22 cellular contexts compared by ENCODE assay signal in the genomic region with DNA sequence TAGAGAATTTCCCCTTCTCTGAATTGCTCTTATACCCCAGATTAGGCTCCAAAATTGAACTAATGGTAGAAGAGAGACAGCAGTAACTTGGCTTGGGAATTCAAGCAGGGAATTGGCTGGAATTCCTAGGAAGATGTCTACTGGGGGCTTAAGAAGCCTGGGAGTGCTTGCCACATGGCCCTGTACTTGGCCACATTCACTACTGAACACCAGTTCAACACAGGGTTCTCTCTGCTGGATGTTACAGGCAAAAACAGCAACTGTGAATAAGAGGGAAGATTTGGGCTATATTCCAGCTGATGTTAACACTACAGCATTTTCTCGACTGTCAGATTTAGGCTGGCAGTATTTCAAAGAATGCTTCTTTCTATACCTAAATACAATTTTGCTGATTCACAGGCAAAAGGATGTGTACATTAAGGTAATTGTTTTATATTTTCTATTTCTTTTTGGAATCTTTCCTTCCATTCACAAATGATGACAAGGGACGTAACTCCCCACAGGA.
DNase-seq lines count a peak whose midpoint lies in the region; ATAC-seq and TF ChIP-seq lines count a peak whose summit lies in the region.
"Had no signal": no experiment of that assay in that cellular context is flagged by ENCODE, and none has a peak within 500 bp of the region (broad histone marks: within the 10 kb centered on the region; RNA-seq: fewer than 3 reads in every experiment).

No MANE protein-coding gene starts in this region.

- H3K4me2 ChIP-seq in GM23338: no peak overlapping the region
- no peak overlapping the region for H3K4me2 ChIP-seq in trophoblast cell (ENCODE audit: low read length)

- H3K27ac ChIP-seq in GM23338 (ENCODE audit: low read depth): no peak overlapping the region
- no peak overlapping the region for H3K27ac ChIP-seq in trophoblast cell (ENCODE audit: low read depth, low read length)
- H3K27ac ChIP-seq: Peyer's patch, SK-N-MC had no signal

- H3K9me3 Mint-ChIP-seq in GM23338: peaks cover 2% of the 10 kb centered on the region; the same call in 1 of the 3 replicates
- H3K9me3 Mint-ChIP-seq in effector memory CD8-positive, alpha-beta T cell: peaks cover 3 to 6% of the 10 kb centered on the region in 2 donors

- no peak overlapping the region for H4K12ac ChIP-seq in trophoblast cell (ENCODE audit: low read depth, low read length)

- no peak overlapping the region for H3K4ac ChIP-seq in trophoblast cell (ENCODE audit: low read depth, low read length)

- no peak overlapping the region for H3K9ac ChIP-seq in trophoblast cell (ENCODE audit: low read length)

- H3K4me1 ChIP-seq in GM23338 (ENCODE audit: insufficient read depth) (no peaks in the 10 kb centered on the region), trophoblast cell (ENCODE audit: control insufficient read depth in 1 of 2, insufficient read depth in 2 of 2, low read length in 2 of 2) (no peaks in the 10 kb centered on the region)
- H3K4me1 ChIP-seq: BE2C, Peyer's patch had no signal

- H3K79me1 ChIP-seq in trophoblast cell (ENCODE audit: low read length): peaks cover 2% of the 10 kb centered on the region

- no peak overlapping the region for H3K4me3 ChIP-seq in GM23338
- H3K4me3 ChIP-seq in choroid plexus epithelial cell (ENCODE audit: low read depth, low read length): no peak overlapping the region
- H3K4me3 ChIP-seq in trophoblast cell (ENCODE audit: low read depth, low read length): no peak overlapping the region
- H3K4me3 ChIP-seq: MG63, Peyer's patch, SK-N-MC had no signal

- H3K4me3 Mint-ChIP-seq in GM23338: no peak overlapping the region
- no peak overlapping the region for H3K4me3 Mint-ChIP-seq in effector memory CD8-positive, alpha-beta T cell
- H3K4me3 Mint-ChIP-seq: CD4-positive, alpha-beta memory T cell had no signal

- H3K79me2 ChIP-seq in GM23338 (replicated peaks; ENCODE audit: insufficient read depth) (no peaks in the 10 kb centered on the region), trophoblast cell (ENCODE audit: control insufficient read depth, insufficient read depth, low read length, poor library complexity) (no peaks in the 10 kb centered on the region)

- H3K36me3 ChIP-seq in GM23338 (ENCODE audit: insufficient read depth) (no peaks in the 10 kb centered on the region), trophoblast cell (ENCODE audit: control insufficient read depth in 1 of 2, insufficient read depth in 2 of 2, low read length in 2 of 2) (no peaks in the 10 kb centered on the region)
- H3K36me3 ChIP-seq: BE2C, MG63, Peyer's patch had no signal

- DNase-seq in AG20443 (ENCODE audit: low spot score) (peak; percentile 21), GM23338 (ENCODE audit: low spot score) (no peak), choroid plexus epithelial cell (ENCODE audit: low read depth) (peak; percentile 45), trophoblast cell (no peak)
- DNase-seq in activated CD4-positive, alpha-beta T cell treated with anti-CD3 and anti-CD28 coated beads, Interleukin-2, amount 50 U/mL, for 4 hours: no peak
- no peak for DNase-seq in effector memory CD8-positive, alpha-beta T cell
- DNase-seq: ACHN; BE2C; Calu3; CD4-positive, alpha-beta memory T cell; DMS53; IMR-90; Karpas-422; MG63; NCI-H1105; NCI-H1694; NCI-H524 treated with DMSO at 0.1 percent for 48 hours; Peyer's patch; Right ventricle myocardium superior had no signal

- no peaks in the 10 kb centered on the region for H3K27me3 Mint-ChIP-seq in GM23338 (ENCODE audit: insufficient read depth, low read depth, poor library complexity)
- no peaks in the 10 kb centered on the region for H3K27me3 Mint-ChIP-seq in effector memory CD8-positive, alpha-beta T cell
- H3K27me3 Mint-ChIP-seq: CD4-positive, alpha-beta memory T cell had no signal

- H2AFZ ChIP-seq in GM23338 (0 out of 2 replicates have a peak overlapping the region, but pooled peaks have one; percentile 57), trophoblast cell (ENCODE audit: insufficient read depth, low read length, poor library complexity) (no peak overlapping the region)

- H3K18ac ChIP-seq in trophoblast cell (ENCODE audit: low read length): no peak overlapping the region

- H3K4me1 Mint-ChIP-seq in GM23338: no peaks in the 10 kb centered on the region
- H3K4me1 Mint-ChIP-seq in effector memory CD8-positive, alpha-beta T cell (ENCODE audit: low read depth in 2 of 2): no peaks in the 10 kb centered on the region
- H3K4me1 Mint-ChIP-seq: CD4-positive, alpha-beta memory T cell had no signal

- H3K27ac Mint-ChIP-seq in GM23338: peak overlapping the region; percentile 58
- no peak overlapping the region for H3K27ac Mint-ChIP-seq in effector memory CD8-positive, alpha-beta T cell
- H3K27ac Mint-ChIP-seq: CD4-positive, alpha-beta memory T cell had no signal

- H4K8ac ChIP-seq in trophoblast cell (ENCODE audit: low read depth, low read length): peak overlapping the region; percentile 19

- no peaks in the 10 kb centered on the region for H4K20me1 ChIP-seq in GM23338 (replicated peaks; ENCODE audit: insufficient read depth)

- peak overlapping the region; percentile 46 for H2AK5ac ChIP-seq in trophoblast cell (ENCODE audit: low read length)

- H3K14ac ChIP-seq in trophoblast cell (ENCODE audit: low read length): no peak overlapping the region

- no peak for TF ChIP-seq CTCF in GM23338 (conservative IDR thresholded peaks at IDR 0.05; ENCODE audit: low read depth in 2 of 2)
- TF ChIP-seq CTCF in choroid plexus epithelial cell (conservative IDR thresholded peaks at IDR 0.05; ENCODE audit: low read depth, low read length): no peak

- H2BK5ac ChIP-seq in trophoblast cell (ENCODE audit: low read depth, low read length, poor library complexity): no peak overlapping the region

- no peaks in the 10 kb centered on the region for H3K9me3 ChIP-seq in trophoblast cell (ENCODE audit: insufficient read depth, low read depth, low read length)
- H3K9me3 ChIP-seq: BE2C, MG63, Peyer's patch had no signal

- H3K9me2 ChIP-seq in GM23338 (ENCODE audit: insufficient read depth): no peaks in the 10 kb centered on the region; the same call in 1 of the 2 replicates

- H3F3A ChIP-seq in GM23338 (replicated peaks; ENCODE audit: low read depth): no peaks in the 10 kb centered on the region

- no peak overlapping the region for H2BK12ac ChIP-seq in trophoblast cell (ENCODE audit: low read length)

- peak overlapping the region; percentile 33 for H2BK120ac ChIP-seq in trophoblast cell (ENCODE audit: insufficient read depth, low read length, poor library complexity)

- ATAC-seq in GM23338 (no peak), HG03196 (IDR thresholded peaks at IDR 0.05; ENCODE audit: unreplicated experiment) (no peak), GM19035 (IDR thresholded peaks at IDR 0.05; ENCODE audit: unreplicated experiment) (no peak)
- no peak for ATAC-seq in effector memory CD8-positive, alpha-beta T cell (replicated peaks)

- peak overlapping the region; percentile 47 for H4K91ac ChIP-seq in trophoblast cell (ENCODE audit: low read depth, low read length)

- no CpG with 5 or more reads among the region's 2 CpGs for WGBS in trophoblast cell (ENCODE audit: extremely low coverage, insufficient coverage, insufficient read length)

- H3K36me3 Mint-ChIP-seq in GM23338 (ENCODE audit: low read depth): no peaks in the 10 kb centered on the region
- no peaks in the 10 kb centered on the region for H3K36me3 Mint-ChIP-seq in effector memory CD8-positive, alpha-beta T cell (ENCODE audit: insufficient read depth)
- H3K36me3 Mint-ChIP-seq: CD4-positive, alpha-beta memory T cell had no signal

- H3K27me3 ChIP-seq in GM23338 (ENCODE audit: insufficient read depth): no peaks in the 10 kb centered on the region
- no peaks in the 10 kb centered on the region for H3K27me3 ChIP-seq in trophoblast cell (ENCODE audit: insufficient read depth, low read length)
- H3K27me3 ChIP-seq: BE2C, MG63, Peyer's patch had no signal

- no peak overlapping the region for H3K23ac ChIP-seq in trophoblast cell (ENCODE audit: low read length)

TF ChIP-seq in GM23338, 12 proteins besides CTCF, POLR2A, EP300 and RAD21 (continues in another document):
- TF ChIP-seq, protein P1, sequence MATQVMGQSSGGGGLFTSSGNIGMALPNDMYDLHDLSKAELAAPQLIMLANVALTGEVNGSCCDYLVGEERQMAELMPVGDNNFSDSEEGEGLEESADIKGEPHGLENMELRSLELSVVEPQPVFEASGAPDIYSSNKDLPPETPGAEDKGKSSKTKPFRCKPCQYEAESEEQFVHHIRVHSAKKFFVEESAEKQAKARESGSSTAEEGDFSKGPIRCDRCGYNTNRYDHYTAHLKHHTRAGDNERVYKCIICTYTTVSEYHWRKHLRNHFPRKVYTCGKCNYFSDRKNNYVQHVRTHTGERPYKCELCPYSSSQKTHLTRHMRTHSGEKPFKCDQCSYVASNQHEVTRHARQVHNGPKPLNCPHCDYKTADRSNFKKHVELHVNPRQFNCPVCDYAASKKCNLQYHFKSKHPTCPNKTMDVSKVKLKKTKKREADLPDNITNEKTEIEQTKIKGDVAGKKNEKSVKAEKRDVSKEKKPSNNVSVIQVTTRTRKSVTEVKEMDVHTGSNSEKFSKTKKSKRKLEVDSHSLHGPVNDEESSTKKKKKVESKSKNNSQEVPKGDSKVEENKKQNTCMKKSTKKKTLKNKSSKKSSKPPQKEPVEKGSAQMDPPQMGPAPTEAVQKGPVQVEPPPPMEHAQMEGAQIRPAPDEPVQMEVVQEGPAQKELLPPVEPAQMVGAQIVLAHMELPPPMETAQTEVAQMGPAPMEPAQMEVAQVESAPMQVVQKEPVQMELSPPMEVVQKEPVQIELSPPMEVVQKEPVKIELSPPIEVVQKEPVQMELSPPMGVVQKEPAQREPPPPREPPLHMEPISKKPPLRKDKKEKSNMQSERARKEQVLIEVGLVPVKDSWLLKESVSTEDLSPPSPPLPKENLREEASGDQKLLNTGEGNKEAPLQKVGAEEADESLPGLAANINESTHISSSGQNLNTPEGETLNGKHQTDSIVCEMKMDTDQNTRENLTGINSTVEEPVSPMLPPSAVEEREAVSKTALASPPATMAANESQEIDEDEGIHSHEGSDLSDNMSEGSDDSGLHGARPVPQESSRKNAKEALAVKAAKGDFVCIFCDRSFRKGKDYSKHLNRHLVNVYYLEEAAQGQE (IDR thresholded peaks at IDR 0.05; ENCODE audit: unreplicated experiment): no peak
- TF ChIP-seq JUNB (IDR thresholded peaks at IDR 0.05; ENCODE audit: unreplicated experiment): no peak
- no peak for TF ChIP-seq ZNF114 (CRISPR knock-in tag; IDR thresholded peaks at IDR 0.05)

Comparison
In these comparisons a context has a peak if more than half of its experiments do, and no peak if none do; other contexts are left out.
1. DNase-seq: peak in AG20443 (single experiment) and choroid plexus epithelial cell (single experiment); none in GM23338 (single experiment), trophoblast cell (0 of 2), activated CD4-positive, alpha-beta T cell treated with anti-CD3 and anti-CD28 coated beads, Interleukin-2, amount 50 U/mL, for 4 hours (0 of 2) and effector memory CD8-positive, alpha-beta T cell (0 of 3).